7 cellular contexts compared by ENCODE assay signal in genomic region chr13:112926003-112926402, GRCh38. TPM values are rescaled to one million over a fixed set of nuclear protein-coding genes. Genes with fewer than 3 reads are reported as not detected.
"Had no signal": no experiment of that assay in that cellular context is flagged by ENCODE, and none has a peak within 500 bp of the region (broad histone marks: within the 10 kb centered on the region; RNA-seq: fewer than 3 reads in every experiment).

No MANE protein-coding gene starts in this region.

- DNase-seq: H9, HCEC 1CT, IMR-90 had no signal

- H3K27ac Mint-ChIP-seq: GM23338, H9 had no signal

- H3K4me3 Mint-ChIP-seq: GM23338, H9 had no signal

- H3K4me2 ChIP-seq: GM23338 had no signal

- ATAC-seq: GM23338, K562 had no signal

- H3K4me3 ChIP-seq: GM23338, K562 had no signal

- FAIRE-seq: H1, H54, K562 had no signal

- H2AFZ ChIP-seq: GM23338 had no signal

RNA-seq across cellular contexts. Expression of gene MCF2L, which starts 43.0 kb away (rescaled TPM):
- polyA plus RNA-seq: IMR-90 had no signal
